ENCODE assay signal across 22 cellular contexts in genomic region chr12:49352351-49352750, GRCh38. TPM values are rescaled to one million over a fixed set of nuclear protein-coding genes. Genes with fewer than 3 reads are reported as not detected.
DNase-seq lines count a peak whose midpoint lies in the region; ATAC-seq, FAIRE-seq and TF ChIP-seq lines count a peak whose summit lies in the region.
"Had no signal": no experiment of that assay in that cellular context is flagged by ENCODE, and none has a peak within 500 bp of the region (broad histone marks: within the 10 kb centered on the region; RNA-seq: fewer than 3 reads in every experiment).

No MANE protein-coding gene starts in this region.

- no peak for TF ChIP-seq RAD21 in A549 (conservative IDR thresholded peaks at IDR 0.05 in 1 of 2, IDR thresholded peaks at IDR 0.05 in 1 of 2)

- 79% methylated on average over 2 of the region's 2 CpGs for WGBS in A549 (ENCODE audit: missing lambda C conversion rate)
- 71 to 88% (median 82%) methylated on average over 2 of the region's 2 CpGs for WGBS in stomach, 5 donors

- no peak overlapping the region for H3K4me2 ChIP-seq in A549
- H3K4me2 ChIP-seq: BLaER1 had no signal

- TF ChIP-seq POLR2A in A549 (IDR thresholded peaks at IDR 0.05; ENCODE audit: low read length) (no peak), stomach (IDR thresholded peaks at IDR 0.05) (no peak)

- intact Hi-C loops in stomach (cut with DNase I; ENCODE audit: low total_unique reads): no loop called here

- no peak for TF ChIP-seq EP300 in A549 (IDR thresholded peaks at IDR 0.05)
- TF ChIP-seq EP300 in stomach (IDR thresholded peaks at IDR 0.05): no peak

- H3K27me3 ChIP-seq in stomach: peaks cover 0 to 73% (median 11%) of the 10 kb centered on the region in 3 donors

- FAIRE-seq in A549 (lab: Jason Lieb, UNC): no peak
- FAIRE-seq: GM19239, HepG2 had no signal

- H3K9me3 ChIP-seq in A549 (no peaks in the 10 kb centered on the region), HEK293 (ENCODE audit: control insufficient read depth, insufficient read depth, low read depth, low read length) (no peaks in the 10 kb centered on the region), stomach (no peaks in the 10 kb centered on the region)
- H3K9me3 ChIP-seq: BLaER1 had no signal

- H3K4me3 ChIP-seq in A549 (no peak overlapping the region), HEK293 (ENCODE audit: low read depth, low read length) (no peak overlapping the region), stomach (no peak overlapping the region)
- H3K4me3 ChIP-seq: BLaER1 had no signal

- ATAC-seq in A549 (no peak), left lobe of liver (no peak), HG03159 (IDR thresholded peaks at IDR 0.05; ENCODE audit: unreplicated experiment) (no peak), GM19324 (IDR thresholded peaks at IDR 0.05; ENCODE audit: low FRiP score, unreplicated experiment) (no peak)
- ATAC-seq: HCT116, HepG2 had no signal

- peaks cover 0 to 10% of the 10 kb centered on the region in 2 experiments; a peak in 1 of 3 replicates for H3K36me3 ChIP-seq in HEK293 (ENCODE audit: control insufficient read depth in 2 of 2, insufficient read depth in 1 of 2, low read length in 2 of 2)
- H3K36me3 ChIP-seq in stomach: peaks cover 0 to 4% (median 0%) of the 10 kb centered on the region in 4 donors
- H3K36me3 ChIP-seq: BLaER1 had no signal

- DNase-seq in A549 (ENCODE audit: low read depth in 1 of 2, low spot score in 1 of 2) (no peak), left lobe of liver (ENCODE audit: low spot score) (peak; percentile 18), stomach (peak; percentile 7), NOMO-1 treated with dmso at 0.1 percent for 144 hours (lab: John Stamatoyannopoulos, UW; ENCODE audit: unreplicated experiment) (no peak)
- DNase-seq: CD4-positive, alpha-beta memory T cell; DMS153; DMS79; GF-D8; GOT3; H7; KG1 had no signal

- no peak for TF ChIP-seq CTCF in A549 (IDR thresholded peaks at IDR 0.05)
- TF ChIP-seq CTCF in HEK293 (tag by site-specific recombination; IDR thresholded peaks at IDR 0.05): no peak
- no peak for TF ChIP-seq CTCF in stomach (IDR thresholded peaks at IDR 0.05)

- CTCF ChIA-PET in A549 (lab: Yijun Ruan, JAX): interaction anchor here (0.8 to 9.5 kb wide), 12 partner anchors 10 to 228 kb away, joined by 3 to 201 read pairs (median 8); partner anchors contain the start of genes C1QL4, KCNH3 and PRPH
- CTCF ChIA-PET in HEK293 (lab: Yijun Ruan, JAX): interaction anchor here (0.6 to 5.9 kb wide), 12 partner anchors 10 to 252 kb away, joined by 3 to 49 read pairs (median 4); partner anchors contain the start of gene C1QL4

- no peak overlapping the region for H3K27ac ChIP-seq in A549
- H3K27ac ChIP-seq in HEK293 (ENCODE audit: extremely low read depth, low read depth, low read length): no peak overlapping the region
- no peak overlapping the region for H3K27ac ChIP-seq in stomach
- H3K27ac ChIP-seq: BLaER1 had no signal

- H3K4me1 ChIP-seq in A549 (peaks cover 24% of the 10 kb centered on the region), HEK293 (ENCODE audit: control insufficient read depth, insufficient read depth, low read length) (peaks cover 7% of the 10 kb centered on the region), stomach (peaks cover 15 to 25% (median 22%) of the 10 kb centered on the region in 4 donors)

- POLR2A ChIA-PET in A549 (lab: Yijun Ruan, JAX): no interaction called here
- POLR2A ChIA-PET in HEK293 (lab: Yijun Ruan, JAX): interaction anchor here (1.0 kb wide), 1 partner anchor 29 kb away, joined by 3 read pairs; the partner anchor contains the start of gene TROAP

TF ChIP-seq in A549, 52 proteins besides CTCF, POLR2A, EP300 and RAD21:
- TF ChIP-seq ZC3H11A (IDR thresholded peaks at IDR 0.05): peak; percentile 96
- TF ChIP-seq NR3C1 (IDR thresholded peaks at IDR 0.05): no peak

TF ChIP-seq in HEK293, 187 proteins besides CTCF, POLR2A, EP300 and RAD21 (continues in another document):
- no peak for TF ChIP-seq ZSCAN5A (tag by site-specific recombination; IDR thresholded peaks at IDR 0.05)
- TF ChIP-seq KLF8 (tag by site-specific recombination; IDR thresholded peaks at IDR 0.05): no peak
- no peak for TF ChIP-seq ZNF624 (tag by site-specific recombination; IDR thresholded peaks at IDR 0.05)
- no peak for TF ChIP-seq SP7 (tag by site-specific recombination; IDR thresholded peaks at IDR 0.05)
- peak; percentile 68 for TF ChIP-seq ZNF426 (tag by site-specific recombination; IDR thresholded peaks at IDR 0.05)
- TF ChIP-seq, protein P1, sequence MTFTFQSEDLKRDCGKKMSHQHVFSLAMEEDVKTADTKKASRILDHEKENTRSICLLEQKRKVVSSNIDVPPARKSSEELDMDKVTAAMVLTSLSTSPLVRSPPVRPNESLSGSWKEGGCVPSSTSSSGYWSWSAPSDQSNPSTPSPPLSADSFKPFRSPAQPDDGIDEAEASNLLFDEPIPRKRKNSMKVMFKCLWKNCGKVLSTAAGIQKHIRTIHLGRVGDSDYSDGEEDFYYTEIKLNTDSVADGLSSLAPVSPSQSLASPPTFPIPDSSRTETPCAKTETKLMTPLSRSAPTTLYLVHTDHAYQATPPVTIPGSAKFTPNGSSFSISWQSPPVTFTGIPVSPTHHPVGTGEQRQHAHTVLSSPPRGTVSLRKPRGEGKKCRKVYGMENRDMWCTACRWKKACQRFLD (tag by site-specific recombination; IDR thresholded peaks at IDR 0.05): peak; percentile 49; the same call in 1 of the 2 replicates
- TF ChIP-seq ZNF610 (tag by site-specific recombination; IDR thresholded peaks at IDR 0.05; ENCODE audit: borderline replicate concordance): no peak
- no peak for TF ChIP-seq SP2 (tag by site-specific recombination; IDR thresholded peaks at IDR 0.05)
- no peak for TF ChIP-seq ZNF157 (tag by site-specific recombination; IDR thresholded peaks at IDR 0.05)
- peak; percentile 42; the same call in 1 of the 2 replicates for TF ChIP-seq ZNF138 (tag by site-specific recombination; IDR thresholded peaks at IDR 0.05; ENCODE audit: borderline replicate concordance)
- no peak for TF ChIP-seq ZNF677 (tag by site-specific recombination; IDR thresholded peaks at IDR 0.05)
- TF ChIP-seq ZNF629 (tag by site-specific recombination; IDR thresholded peaks at IDR 0.05): peak; percentile 33; the same call in 1 of the 2 replicates

RNA-seq across cellular contexts. Expression of gene DNAJC22, which starts 5.7 kb away (rescaled TPM):
- polyA plus RNA-seq in A549 (2011; rRNA removed) (35.5 and 40.5 TPM in 2 replicates), A549 (2017; fragmentation: RNase III; extraction: RNeasy Plus Mini Kit Qiagen cat#74134 plus additional on column Dnase treatment) (18.0 to 22.6 TPM (median 20.0 TPM) in 3 replicates), stomach (1 to 10 TPM; 1.5 to 1.6 (median 1.5) TPM)
- polyA plus RNA-seq in A549 (2012; cell fraction: cytosol; rRNA removed): 11.1 and 19.5 TPM in 2 replicates
- polyA plus RNA-seq in A549 (2012; cell fraction: nucleus; rRNA removed): 9.9 and 10.0 TPM in 2 replicates
- polyA minus RNA-seq in A549 (2011; rRNA and poly(A)+ RNA removed): 28.7 and 32.3 TPM in 2 replicates
- total RNA-seq in left lobe of liver (42.3 TPM), stomach (10 to 100 TPM in 2 of 5 donors, 1 to 10 TPM in 2, not detected in 1; 3.1 to 54.7 (median 13.9) TPM)
- total RNA-seq: CD4-positive, alpha-beta memory T cell had no signal
- polyA plus RNA-seq: CD14-positive monocyte; CD4-positive, alpha-beta memory T cell; IgD-negative memory B cell had no signal

RNA-seq across cellular contexts. Expression of gene SPATS2, which starts 14.9 kb away (rescaled TPM):
- polyA plus RNA-seq in A549 (2011; rRNA removed): 154 and 175 TPM in 2 replicates
- polyA plus RNA-seq in A549 (2012; cell fraction: cytosol; rRNA removed): 35.2 and 38.6 TPM in 2 replicates
- 27.6 and 38.4 TPM in 2 replicates for polyA plus RNA-seq in A549 (2012; cell fraction: nucleus; rRNA removed)
- polyA plus RNA-seq in A549 (2017; fragmentation: RNase III; extraction: RNeasy Plus Mini Kit Qiagen cat#74134 plus additional on column Dnase treatment): 34.6 to 37.7 TPM (median 34.9 TPM) in 3 replicates
- polyA minus RNA-seq in A549 (2011; rRNA and poly(A)+ RNA removed): 90.6 and 109 TPM in 2 replicates
- total RNA-seq in left lobe of liver: 5.9 TPM
- total RNA-seq in stomach: 100 to 1,000 TPM in 1 of 5 donors, 10 to 100 TPM in 4; 14.8 to 194 (median 24.8) TPM
- polyA plus RNA-seq in stomach: 10 to 100 TPM in 2 of 3 donors, 1 to 10 TPM in 1; 8.0 to 15.9 (median 14.4) TPM

RNA-seq across cellular contexts. Expression of gene C1QL4, which starts 15.4 kb away (rescaled TPM):
- polyA plus RNA-seq in A549 (2011; rRNA removed) (0.99 and 1.5 TPM in 2 replicates), A549 (2017; fragmentation: RNase III; extraction: RNeasy Plus Mini Kit Qiagen cat#74134 plus additional on column Dnase treatment) (2.2 to 2.8 TPM (median 2.8 TPM) in 3 replicates), stomach (not detected)
- polyA plus RNA-seq in A549 (2012; cell fraction: cytosol; rRNA removed): 3.4 and 5.1 TPM in 2 replicates
- 5.8 and 8.4 TPM in 2 replicates for polyA plus RNA-seq in A549 (2012; cell fraction: nucleus; rRNA removed)
- polyA minus RNA-seq in A549 (2011; rRNA and poly(A)+ RNA removed): 0.66 and 0.83 TPM in 2 replicates
- total RNA-seq in left lobe of liver (not detected), stomach (not detected)
- total RNA-seq: CD4-positive, alpha-beta memory T cell; HepG2 had no signal
- polyA plus RNA-seq: AG04450; CD14-positive monocyte; CD4-positive, alpha-beta memory T cell; IgD-negative memory B cell had no signal

RNA-seq across cellular contexts. Expression of gene TROAP, which starts 29.3 kb away (rescaled TPM):
- 50.0 and 56.4 TPM in 2 replicates for polyA plus RNA-seq in A549 (2011; rRNA removed)
- 108 and 115 TPM in 2 replicates for polyA plus RNA-seq in A549 (2012; cell fraction: cytosol; rRNA removed)
- 170 and 181 TPM in 2 replicates for polyA plus RNA-seq in A549 (2012; cell fraction: nucleus; rRNA removed)
- 49.3 to 59.3 TPM (median 55.5 TPM) in 3 replicates for polyA plus RNA-seq in A549 (2017; fragmentation: RNase III; extraction: RNeasy Plus Mini Kit Qiagen cat#74134 plus additional on column Dnase treatment)
- polyA minus RNA-seq in A549 (2011; rRNA and poly(A)+ RNA removed): 41.0 and 46.7 TPM in 2 replicates
- 0.48 TPM for total RNA-seq in left lobe of liver
- total RNA-seq in stomach: 10 to 100 TPM in 2 of 5 donors, 1 to 10 TPM in 3; 1.4 to 54.2 (median 8.5) TPM
- polyA plus RNA-seq in stomach: 10 to 100 TPM in 1 of 3 donors, 1 to 10 TPM in 2; 3.2 to 15.7 (median 8.9) TPM
- polyA plus RNA-seq: CD14-positive monocyte, IgD-negative memory B cell had no signal

RNA-seq across cellular contexts. Expression of gene PRPH, which starts 57.4 kb away (rescaled TPM):
- polyA plus RNA-seq in A549 (2011; rRNA removed) (1.7 and 2.0 TPM in 2 replicates), A549 (2017; fragmentation: RNase III; extraction: RNeasy Plus Mini Kit Qiagen cat#74134 plus additional on column Dnase treatment) (0.42 to 0.67 TPM (median 0.50 TPM) in 3 replicates), stomach (1 to 10 TPM in 1 of 3 donors, under 1 TPM in 1, not detected in 1; 0.50 to 9.0 TPM)
- 0.95 and 1.3 TPM in 2 replicates for polyA plus RNA-seq in A549 (2012; cell fraction: cytosol; rRNA removed)
- 0.72 and 1.3 TPM in 2 replicates for polyA plus RNA-seq in A549 (2012; cell fraction: nucleus; rRNA removed)
- 1.3 and 3.1 TPM in 2 replicates for polyA minus RNA-seq in A549 (2011; rRNA and poly(A)+ RNA removed)
- total RNA-seq in left lobe of liver (not detected), stomach (10 to 100 TPM in 2 of 5 donors, under 1 TPM in 1, not detected in 2; 0.45 to 14.5 (median 11.9) TPM)
- total RNA-seq: A673, HepG2 had no signal
- polyA plus RNA-seq: AG04450, CD14-positive monocyte, IgD-negative memory B cell had no signal

Comparison
In these comparisons a context has a peak if more than half of its experiments do, and no peak if none do; other contexts are left out.
1. DNase-seq: peak in left lobe of liver (single experiment) and stomach (single experiment); none in A549 (0 of 2) and NOMO-1 treated with dmso at 0.1 percent for 144 hours (single experiment).
2. Of the 5 proteins assayed by ChIP-seq in both HEK293 and A549: peak only in HEK293: REST; only in A549: none; in both: none; in neither: 4.